8 cellular contexts compared by ENCODE assay signal in the genomic region with DNA sequence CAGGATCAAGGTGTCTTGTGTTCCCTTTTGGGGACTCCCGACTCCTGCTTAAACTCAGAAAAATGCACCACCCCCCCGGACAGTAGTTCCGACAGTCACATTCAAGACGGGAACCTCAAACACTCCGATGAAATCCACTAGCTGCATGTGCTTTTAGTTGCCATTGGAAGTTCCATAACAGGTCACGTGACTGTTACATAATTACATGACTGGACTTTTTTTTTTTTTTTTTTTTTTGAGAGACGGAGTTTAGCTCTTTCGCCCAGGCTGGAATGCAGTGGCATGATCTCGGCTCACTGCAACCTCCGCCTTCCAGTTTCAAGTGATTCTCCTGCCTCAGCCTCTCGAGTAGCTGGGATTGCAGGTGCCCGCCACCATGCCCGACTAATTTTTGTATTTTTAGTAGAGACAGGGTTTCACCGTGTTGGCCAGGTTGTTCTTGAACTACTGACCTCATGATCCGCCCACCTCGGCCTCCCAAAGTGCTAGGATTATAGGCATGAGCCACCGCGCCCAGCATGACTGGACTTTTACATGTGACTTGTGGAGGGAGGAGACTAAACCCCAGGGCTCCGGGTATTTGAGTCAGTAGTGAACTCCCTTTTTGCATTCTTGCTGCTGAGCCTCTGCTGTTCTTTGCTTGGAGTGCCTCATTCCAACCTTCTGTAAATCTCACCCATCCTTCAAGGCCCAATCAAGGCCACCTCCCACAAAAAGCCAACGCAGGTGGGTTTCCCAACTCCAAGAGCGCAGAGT. TPM values are rescaled to one million over a fixed set of nuclear protein-coding genes. Genes with fewer than 3 reads are reported as not detected.
DNase-seq lines count a peak whose midpoint lies in the region; ATAC-seq and TF ChIP-seq lines count a peak whose summit lies in the region.
"Not testable (repeated sequence)": the region's sequence is repeated elsewhere in the genome, so short reads cannot be mapped to it uniquely, and the experiment has no call there.

No MANE protein-coding gene starts in this region.

- not testable (repeated sequence) for H3K9me2 ChIP-seq in hepatocyte (replicated peaks; ENCODE audit: insufficient read depth)

- H3K79me2 ChIP-seq in hepatocyte (peaks cover 55% of the 10 kb centered on the region), neural progenitor cell (ENCODE audit: low read depth) (peaks cover 29% of the 10 kb centered on the region)

- peaks cover 26% of the 10 kb centered on the region for H4K20me1 ChIP-seq in hepatocyte (ENCODE audit: insufficient read depth, poor library complexity, severe bottlenecking)
- H4K20me1 ChIP-seq in neural progenitor cell (ENCODE audit: low read depth): peaks cover 31% of the 10 kb centered on the region

- peak overlapping the region in 3 of 4 donors; percentile 42 to 97 (median 83) for H3K27ac ChIP-seq in Peyer's patch
- H3K27ac ChIP-seq in hepatocyte: peak overlapping the region; percentile 82
- not testable (repeated sequence) for H3K27ac ChIP-seq in neural progenitor cell, upper lobe of right lung

- peak overlapping the region; percentile 90 for H3K27ac Mint-ChIP-seq in Caco-2 (ENCODE audit: unreplicated experiment)
- peak overlapping the region; percentile 86 for H3K27ac Mint-ChIP-seq in activated T-cell treated with anti-CD3 and anti-CD28 coated beads, Interleukin-2, amount 50 U/mL, for 24 hours
- H3K27ac Mint-ChIP-seq in dendritic cell treated with granulocyte-macrophage colony-stimulating factor and Interleukin-4, amounts not matched to agents 40 ng/mL and 50 ng/mL, for 4 days: peak overlapping the region; percentile 88
- H3K27ac Mint-ChIP-seq in neural progenitor cell: not testable (repeated sequence)

- H3K9me3 Mint-ChIP-seq in Caco-2 (ENCODE audit: unreplicated experiment); activated T-cell treated with anti-CD3 and anti-CD28 coated beads, Interleukin-2, amount 50 U/mL, for 24 hours; dendritic cell treated with granulocyte-macrophage colony-stimulating factor and Interleukin-4, amounts not matched to agents 40 ng/mL and 50 ng/mL, for 4 days; neural progenitor cell: not testable (repeated sequence)

- H3K4me1 Mint-ChIP-seq in Caco-2 (ENCODE audit: low read depth, unreplicated experiment): peaks cover 36% of the 10 kb centered on the region
- H3K4me1 Mint-ChIP-seq in activated T-cell treated with anti-CD3 and anti-CD28 coated beads, Interleukin-2, amount 50 U/mL, for 24 hours (ENCODE audit: low read depth): peaks cover 42% of the 10 kb centered on the region
- H3K4me1 Mint-ChIP-seq in dendritic cell treated with granulocyte-macrophage colony-stimulating factor and Interleukin-4, amounts not matched to agents 40 ng/mL and 50 ng/mL, for 4 days (ENCODE audit: low read depth): peaks cover 91% of the 10 kb centered on the region
- peaks cover 20% of the 10 kb centered on the region for H3K4me1 Mint-ChIP-seq in neural progenitor cell

- H3K4me1 ChIP-seq in Caco-2 (peaks cover 14% of the 10 kb centered on the region), Peyer's patch (peaks cover 6 to 40% (median 8%) of the 10 kb centered on the region in 4 donors), hepatocyte (ENCODE audit: insufficient read depth) (peaks cover 21% of the 10 kb centered on the region), neural progenitor cell (peaks cover 10% of the 10 kb centered on the region), upper lobe of right lung (peaks cover 19% of the 10 kb centered on the region)

- H3K36me3 ChIP-seq in Caco-2 (ENCODE audit: control insufficient read depth, insufficient read depth, low read length) (peaks cover 15% of the 10 kb centered on the region), Peyer's patch (peaks cover 0 to 53% (median 5%) of the 10 kb centered on the region in 3 donors), upper lobe of right lung (peaks cover 48% of the 10 kb centered on the region)
- H3K36me3 ChIP-seq in hepatocyte (replicated peaks; ENCODE audit: insufficient read depth, low read depth); neural progenitor cell: not testable (repeated sequence)

- not testable (repeated sequence) for H3K9ac ChIP-seq in neural progenitor cell

- peaks cover 95% of the 10 kb centered on the region for H3K36me3 Mint-ChIP-seq in Caco-2 (ENCODE audit: insufficient read depth, unreplicated experiment)
- peaks cover 88% of the 10 kb centered on the region for H3K36me3 Mint-ChIP-seq in activated T-cell treated with anti-CD3 and anti-CD28 coated beads, Interleukin-2, amount 50 U/mL, for 24 hours (ENCODE audit: low read depth)
- peaks cover 99% of the 10 kb centered on the region for H3K36me3 Mint-ChIP-seq in dendritic cell treated with granulocyte-macrophage colony-stimulating factor and Interleukin-4, amounts not matched to agents 40 ng/mL and 50 ng/mL, for 4 days (ENCODE audit: low read depth)
- H3K36me3 Mint-ChIP-seq in neural progenitor cell: peaks cover 13% of the 10 kb centered on the region

- CTCF ChIA-PET in Caco-2 (lab: Charles Lee): interaction anchor here (0.6 to 1.5 kb wide), 8 partner anchors 11 to 1792 kb away, joined by 3 to 5 read pairs (median 4); no protein-coding TSS in a partner anchor

- H3K27me3 Mint-ChIP-seq in Caco-2 (ENCODE audit: insufficient read depth, unreplicated experiment); activated T-cell treated with anti-CD3 and anti-CD28 coated beads, Interleukin-2, amount 50 U/mL, for 24 hours; dendritic cell treated with granulocyte-macrophage colony-stimulating factor and Interleukin-4, amounts not matched to agents 40 ng/mL and 50 ng/mL, for 4 days; neural progenitor cell (ENCODE audit: insufficient read depth, low read depth): not testable (repeated sequence)

- 80% methylated on average over 21 of the region's 21 CpGs for WGBS in hepatocyte (ENCODE audit: low lambda C conversion rate, missing lambda C conversion rate)

- TF ChIP-seq POLR2A in Peyer's patch (IDR thresholded peaks at IDR 0.05): peak; percentile 80 to 85

- ATAC-seq in upper lobe of right lung: peak; percentile 4

- not testable (repeated sequence) for TF ChIP-seq CTCF in Caco-2 (IDR thresholded peaks at IDR 0.05; ENCODE audit: insufficient read depth in 1 of 2, low read depth in 1 of 2, low read length in 1 of 2, severe bottlenecking in 1 of 2, unreplicated experiment in 1 of 2); Peyer's patch (IDR thresholded peaks at IDR 0.05); hepatocyte (IDR thresholded peaks at IDR 0.05; ENCODE audit: poor library complexity); neural progenitor cell (IDR thresholded peaks at IDR 0.05); upper lobe of right lung (IDR thresholded peaks at IDR 0.05)

- H3F3A ChIP-seq in neural progenitor cell (ENCODE audit: low read depth): peaks cover 42% of the 10 kb centered on the region

- H3K27me3 ChIP-seq in Caco-2 (replicated peaks; ENCODE audit: control insufficient read depth, insufficient read depth, low read length); Peyer's patch; hepatocyte; neural progenitor cell; upper lobe of right lung: not testable (repeated sequence)

- H3K4me3 ChIP-seq in Caco-2 (ENCODE audit: low read depth, low read length): peak overlapping the region; percentile 86
- peak overlapping the region in 3 of 4 donors; percentile 81 to 99 (median 97) for H3K4me3 ChIP-seq in Peyer's patch
- not testable (repeated sequence) for H3K4me3 ChIP-seq in hepatocyte
- peak overlapping the region; percentile 96 for H3K4me3 ChIP-seq in neural progenitor cell
- peak overlapping the region; percentile 77 for H3K4me3 ChIP-seq in upper lobe of right lung

- BruUV-seq in Caco-2 (replicated peaks; lab: Mats Ljungman, UMichigan): not testable (repeated sequence)

- DNase-seq in Caco-2; activated T-cell treated with anti-CD3 and anti-CD28 coated beads, Interleukin-2, amount 50 U/mL, for 24 hours; neural progenitor cell (ENCODE audit: low spot score); upper lobe of right lung: not testable (repeated sequence)
- DNase-seq in HUDEP-2 (lab: John Stamatoyannopoulos, UW; ENCODE audit: unreplicated experiment in 76 of 76): peak in 68 of 76 experiments; percentile 26 to 86 (median 56)
- DNase-seq in Peyer's patch: peak in 2 of 3 donors; percentile 71 to 81
- DNase-seq in hepatocyte (ENCODE audit: low spot score): peak; percentile 60

- intact Hi-C loops in Caco-2 (cut with micrococcal nuclease; ENCODE audit: unreplicated experiment); dendritic cell treated with granulocyte-macrophage colony-stimulating factor and Interleukin-4, amounts not matched to agents 40 ng/mL and 50 ng/mL, for 4 days (cut with micrococcal nuclease); upper lobe of right lung (cut with DNase I): not testable (repeated sequence)

- POLR2A ChIA-PET in Caco-2 (lab: Charles Lee): interaction anchor here (0.6 to 1.1 kb wide), 5 partner anchors 10 to 79 kb away, joined by 3 to 9 read pairs (median 5); no protein-coding TSS in a partner anchor

- H2AFZ ChIP-seq in hepatocyte; neural progenitor cell (replicated peaks): not testable (repeated sequence)

- peak overlapping the region; percentile 93 for H3K4me3 Mint-ChIP-seq in Caco-2 (ENCODE audit: unreplicated experiment)
- H3K4me3 Mint-ChIP-seq in activated T-cell treated with anti-CD3 and anti-CD28 coated beads, Interleukin-2, amount 50 U/mL, for 24 hours: peak overlapping the region; percentile 82
- peak overlapping the region; percentile 94 for H3K4me3 Mint-ChIP-seq in dendritic cell treated with granulocyte-macrophage colony-stimulating factor and Interleukin-4, amounts not matched to agents 40 ng/mL and 50 ng/mL, for 4 days
- peak overlapping the region; percentile 81 for H3K4me3 Mint-ChIP-seq in neural progenitor cell

- H3K9me3 ChIP-seq in Caco-2; Peyer's patch; hepatocyte (ENCODE audit: low read depth); neural progenitor cell (ENCODE audit: low read depth); upper lobe of right lung: not testable (repeated sequence)

- H3K4me2 ChIP-seq in hepatocyte (peak overlapping the region; percentile 96), neural progenitor cell (peak overlapping the region; percentile 90)

RNA-seq across cellular contexts. Expression of gene SIRT7, which starts 1.6 kb away (rescaled TPM):
- 55.6 and 57.4 TPM in 2 replicates for total RNA-seq in Caco-2 (2022)
- 100 to 1,000 TPM in 2 of 4 donors, 10 to 100 TPM in 2; 82.5 to 130 (median 112) TPM for total RNA-seq in Peyer's patch
- 16.5 and 18.6 TPM in 2 replicates for total RNA-seq in hepatocyte
- 35.2 and 36.0 TPM in 2 replicates for polyA plus RNA-seq in hepatocyte
- 5.1 and 15.2 TPM in 2 replicates for total RNA-seq in neural progenitor cell (ENCODE audit: low replicate concordance)
- 27.5 TPM for total RNA-seq in upper lobe of right lung

RNA-seq across cellular contexts. Expression of gene PCYT2, which starts 5.2 kb away (rescaled TPM):
- 125 and 151 TPM in 2 replicates for total RNA-seq in Caco-2 (2022)
- 100 to 1,000 TPM in 3 of 4 donors, 10 to 100 TPM in 1; 67.7 to 297 (median 179) TPM for total RNA-seq in Peyer's patch
- 81.1 and 84.7 TPM in 2 replicates for total RNA-seq in hepatocyte
- polyA plus RNA-seq in hepatocyte: 124 and 126 TPM in 2 replicates
- total RNA-seq in neural progenitor cell (ENCODE audit: low replicate concordance): 6.8 and 17.0 TPM in 2 replicates
- 46.1 TPM for total RNA-seq in upper lobe of right lung

RNA-seq across cellular contexts. Expression of gene MAFG, which starts 11.1 kb away (rescaled TPM):
- total RNA-seq in Caco-2 (2022): 28.9 and 29.1 TPM in 2 replicates
- total RNA-seq in Peyer's patch: 10 to 100 TPM; 19.8 to 38.3 (median 34.4) TPM
- 18.1 and 21.3 TPM in 2 replicates for total RNA-seq in hepatocyte
- 28.5 and 37.4 TPM in 2 replicates for polyA plus RNA-seq in hepatocyte
- 8.1 and 12.9 TPM in 2 replicates for total RNA-seq in neural progenitor cell (ENCODE audit: low replicate concordance)
- total RNA-seq in upper lobe of right lung: 35.9 TPM

RNA-seq across cellular contexts. Expression of gene NPB, which starts 14.4 kb away (rescaled TPM):
- 0.37 and 0.68 TPM in 2 replicates for total RNA-seq in Caco-2 (2022)
- total RNA-seq in Peyer's patch: 1 to 10 TPM in 1 of 4 donors, under 1 TPM in 1, not detected in 2; 0.76 to 1.6 TPM
- 0.47 and 2.6 TPM in 2 replicates for total RNA-seq in hepatocyte
- 2.2 and 3.2 TPM in 2 replicates for polyA plus RNA-seq in hepatocyte
- 2.8 TPM in 1 of 2 replicates, not detected in the other for total RNA-seq in neural progenitor cell (ENCODE audit: low replicate concordance)
- total RNA-seq in upper lobe of right lung: 0.55 TPM

RNA-seq across cellular contexts. Expression of gene PYCR1, which starts 20.7 kb away (rescaled TPM):
- total RNA-seq in Caco-2 (2022) (200 and 203 TPM in 2 replicates), Peyer's patch (10 to 100 TPM in 3 of 4 donors, 1 to 10 TPM in 1; 2.4 to 21.5 (median 20.2) TPM), hepatocyte (109 and 113 TPM in 2 replicates), neural progenitor cell (ENCODE audit: low replicate concordance) (32.6 and 72.2 TPM in 2 replicates), upper lobe of right lung (19.0 TPM)
- polyA plus RNA-seq in hepatocyte: 149 and 162 TPM in 2 replicates
